In the genomic region with DNA sequence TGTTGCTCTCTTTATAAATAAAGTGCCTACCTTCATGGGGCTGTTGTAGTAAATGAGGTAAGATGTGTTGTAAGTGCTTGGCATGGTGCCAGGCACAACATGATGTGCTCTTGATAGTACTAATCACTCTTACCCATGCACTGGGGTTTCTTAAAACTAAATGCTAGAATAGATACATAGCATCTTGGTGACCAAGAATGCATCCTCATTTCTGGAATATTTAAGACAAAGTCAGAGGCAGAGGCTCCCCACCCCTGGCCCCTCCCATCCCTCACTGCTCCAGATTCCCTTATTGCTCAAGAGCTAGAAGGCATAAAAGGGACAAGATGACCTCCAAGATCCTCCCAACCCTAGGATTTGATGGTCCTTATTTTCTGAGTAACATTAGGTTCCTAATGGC, we compare ENCODE assay signal across 1 cellular context.
TF ChIP-seq lines count a peak whose summit lies in the region.

No MANE protein-coding gene starts in this region.

TF ChIP-seq in K562, 482 proteins besides CTCF, POLR2A, EP300 and RAD21 (continued from another document):
- TF ChIP-seq, protein P1, sequence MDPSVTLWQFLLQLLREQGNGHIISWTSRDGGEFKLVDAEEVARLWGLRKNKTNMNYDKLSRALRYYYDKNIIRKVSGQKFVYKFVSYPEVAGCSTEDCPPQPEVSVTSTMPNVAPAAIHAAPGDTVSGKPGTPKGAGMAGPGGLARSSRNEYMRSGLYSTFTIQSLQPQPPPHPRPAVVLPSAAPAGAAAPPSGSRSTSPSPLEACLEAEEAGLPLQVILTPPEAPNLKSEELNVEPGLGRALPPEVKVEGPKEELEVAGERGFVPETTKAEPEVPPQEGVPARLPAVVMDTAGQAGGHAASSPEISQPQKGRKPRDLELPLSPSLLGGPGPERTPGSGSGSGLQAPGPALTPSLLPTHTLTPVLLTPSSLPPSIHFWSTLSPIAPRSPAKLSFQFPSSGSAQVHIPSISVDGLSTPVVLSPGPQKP (CRISPR knock-in tag; IDR thresholded peaks at IDR 0.05): no peak
- TF ChIP-seq SMARCB1 (IDR thresholded peaks at IDR 0.05; ENCODE audit: insufficient read length, low read depth) (no peak), ZNF75A (CRISPR knock-in tag; IDR thresholded peaks at IDR 0.05) (no peak), KDM1A (IDR thresholded peaks at IDR 0.05) (0 out of 4 replicates have a peak, but pooled peaks of 1 of the 2 experiments have one; percentile 20)
- TF ChIP-seq, protein P2, sequence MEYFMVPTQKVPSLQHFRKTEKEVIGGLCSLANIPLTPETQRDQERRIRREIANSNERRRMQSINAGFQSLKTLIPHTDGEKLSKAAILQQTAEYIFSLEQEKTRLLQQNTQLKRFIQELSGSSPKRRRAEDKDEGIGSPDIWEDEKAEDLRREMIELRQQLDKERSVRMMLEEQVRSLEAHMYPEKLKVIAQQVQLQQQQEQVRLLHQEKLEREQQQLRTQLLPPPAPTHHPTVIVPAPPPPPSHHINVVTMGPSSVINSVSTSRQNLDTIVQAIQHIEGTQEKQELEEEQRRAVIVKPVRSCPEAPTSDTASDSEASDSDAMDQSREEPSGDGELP (CRISPR knock-in tag; IDR thresholded peaks at IDR 0.05; ENCODE audit: borderline replicate concordance): no peak
